ENCODE assay signal across 17 cellular contexts in genomic region chr7:116783666-116784318, GRCh38.
"Had no signal": no experiment of that assay in that cellular context is flagged by ENCODE, and none has a peak within 500 bp of the region (broad histone marks: within the 10 kb centered on the region; RNA-seq: fewer than 3 reads in every experiment).

No MANE protein-coding gene starts in this region.

- H3K27me3 ChIP-seq: gastrocnemius medialis, heart right ventricle, ovary, right atrium auricular region, sigmoid colon, stomach had no signal

- H3K9me3 ChIP-seq: gastrocnemius medialis, heart right ventricle, left ventricle myocardium inferior, ovary, right atrium auricular region, sigmoid colon, stomach, thoracic aorta had no signal

- H3K27ac ChIP-seq: heart right ventricle, left ventricle myocardium inferior, ovary, right atrium auricular region, sigmoid colon, skin epidermis, stomach, thoracic aorta had no signal

- H3K4me3 ChIP-seq: gastrocnemius medialis, heart right ventricle, left ventricle myocardium inferior, lung, ovary, right atrium auricular region, sigmoid colon, skin epidermis, stomach, thoracic aorta had no signal

- ATAC-seq: esophagus mucosa, gastrocnemius medialis, heart right ventricle, natural killer cell had no signal

- DNase-seq: effector memory CD4-positive, alpha-beta T cell; gastrocnemius medialis; heart right ventricle; hypothalamus; left ventricle myocardium inferior; natural killer cell; ovary; sigmoid colon; stimulated activated CD4-positive, alpha-beta T cell treated with anti-CD3 and anti-CD28 coated beads, Interleukin-12 subunit alpha, Interleukin-12 subunit beta, amount 100 ng/mL, for 4 hours; stimulated activated naive CD4-positive, alpha-beta T cell; stomach; substantia nigra had no signal

- H3K36me3 ChIP-seq: left ventricle myocardium inferior, ovary, right atrium auricular region, sigmoid colon, thoracic aorta had no signal
